ENCODE assay signal across 8 cellular contexts in genomic region chr3:49019941-49020334, GRCh38. TPM values are rescaled to one million over a fixed set of nuclear protein-coding genes. Genes with fewer than 3 reads are reported as not detected.
DNase-seq lines count a peak whose midpoint lies in the region; ATAC-seq and TF ChIP-seq lines count a peak whose summit lies in the region.

No MANE protein-coding gene starts in this region.

- peaks cover 63% of the 10 kb centered on the region for H3K4me1 ChIP-seq in DND-41 (ENCODE audit: insufficient read depth, low read length)
- peaks cover 22 to 23% of the 10 kb centered on the region in 2 donors for H3K4me1 ChIP-seq in neuronal stem cell (ENCODE audit: control insufficient read depth in 2 of 2, insufficient read depth in 1 of 2, low read depth in 1 of 2, low read length in 2 of 2)

- H2AFZ ChIP-seq in DND-41 (ENCODE audit: low read depth, low read length) (peak overlapping the region; percentile 80; the same call in 1 of the 2 replicates), neuronal stem cell (ENCODE audit: low read length) (no peak overlapping the region)

- peaks cover 36% of the 10 kb centered on the region for H4K20me1 ChIP-seq in DND-41 (ENCODE audit: insufficient read depth, low read length)

- peak overlapping the region; percentile 51 to 94; a peak in 3 of 4 replicates for H3K4me3 ChIP-seq in DND-41 (ENCODE audit: low read depth in 1 of 2, low read length in 2 of 2)
- peak overlapping the region in 56 of 59 donors; percentile 73 to 100 (median 98) for H3K4me3 ChIP-seq in dorsolateral prefrontal cortex
- peak overlapping the region; percentile 92 to 97 for H3K4me3 ChIP-seq in neuronal stem cell (ENCODE audit: low read length in 2 of 2)

- H3K9me3 ChIP-seq in DND-41 (ENCODE audit: insufficient read depth, low read length, severe bottlenecking) = no peaks in the 10 kb centered on the region
- H3K9me3 ChIP-seq in neuronal stem cell (replicated peaks in 1 of 2; ENCODE audit: control insufficient read depth in 2 of 2, insufficient read depth in 1 of 2, low read depth in 1 of 2, low read length in 2 of 2) = no peaks in the 10 kb centered on the region

- TF ChIP-seq POLR2A in erythroblast (IDR thresholded peaks at IDR 0.05; ENCODE audit: low read length) = no peak

- H2BK15ac ChIP-seq in neuronal stem cell (ENCODE audit: low read length) = no peak overlapping the region

- no peak for DNase-seq in DND-41
- DNase-seq in MV-4-11 (lab: John Stamatoyannopoulos, UW) = peak; percentile 67
- no peak for DNase-seq in dorsolateral prefrontal cortex
- no peak for DNase-seq in neuronal stem cell (ENCODE audit: low spot score)
- no peak for DNase-seq in stimulated activated CD4-positive, alpha-beta T cell treated with anti-CD3 and anti-CD28 coated beads, Interleukin-12 subunit alpha, Interleukin-12 subunit beta, amount 100 ng/mL, for 4 hours
- DNase-seq in HEK293T (ENCODE audit: extremely low spot score) = no peak
- DNase-seq in erythroblast (lab: John Stamatoyannopoulos, UW) = no peak

- intact Hi-C loops in dorsolateral prefrontal cortex (cut with DNase I) = loop anchor here (2.0 to 10.0 kb wide), 5 partner anchors 29 to 395 kb away; partner anchors contain the start of genes QRICH1 (in 2 of the 2), P4HTM (in 1 of the 2), PRKAR2A (in 1 of the 2) and RHOA (in 1 of the 2)

- peak overlapping the region; percentile 99 for H3K27ac ChIP-seq in DND-41 (ENCODE audit: low read length)
- H3K27ac ChIP-seq in dorsolateral prefrontal cortex = peak overlapping the region in 44 of 59 donors; percentile 89 to 99 (median 98)
- H3K27ac ChIP-seq in neuronal stem cell (replicated peaks; ENCODE audit: low read length) = no peak overlapping the region

- peaks cover 48% of the 10 kb centered on the region for H3K79me2 ChIP-seq in DND-41 (ENCODE audit: insufficient read depth, low read length)

- H3K14ac ChIP-seq in neuronal stem cell (ENCODE audit: low read length) = no peak overlapping the region

- no peak overlapping the region for H2BK5ac ChIP-seq in neuronal stem cell (ENCODE audit: low read length)

- H3K36me3 ChIP-seq in DND-41 (ENCODE audit: insufficient read depth, low read length) = peaks cover 48% of the 10 kb centered on the region
- peaks cover 36 to 48% of the 10 kb centered on the region in 2 donors for H3K36me3 ChIP-seq in neuronal stem cell (replicated peaks in 1 of 2; ENCODE audit: control insufficient read depth in 2 of 2, insufficient read depth in 2 of 2, low read length in 2 of 2)

- H3K4me2 ChIP-seq in DND-41 (ENCODE audit: insufficient read depth, low read length) (peak overlapping the region; percentile 95), neuronal stem cell (ENCODE audit: insufficient read depth, low read length, poor library complexity, severe bottlenecking) (peak overlapping the region; percentile 89)

- no peak for ATAC-seq in DND-41 (ENCODE audit: insufficient read depth, low read depth)
- no peak for ATAC-seq in HG03520 (IDR thresholded peaks at IDR 0.05; ENCODE audit: unreplicated experiment)

- H3K23ac ChIP-seq in neuronal stem cell (ENCODE audit: low read depth, low read length, poor library complexity) = peak overlapping the region; percentile 75

- H2AK5ac ChIP-seq in neuronal stem cell (ENCODE audit: low read depth, low read length) = no peak overlapping the region

- peak overlapping the region; percentile 56 for H2BK120ac ChIP-seq in neuronal stem cell (ENCODE audit: low read depth, low read length)

- H3K18ac ChIP-seq in neuronal stem cell (ENCODE audit: low read length) = no peak overlapping the region

- CTCF ChIA-PET in HEK293T (lab: Yijun Ruan, JAX) = interaction anchor here (1.9 kb wide), 1 partner anchor 13 kb away, joined by 8 read pairs; the partner anchor contains the start of gene WDR6

- WGBS in neuronal stem cell (ENCODE audit: extremely low coverage in 2 of 2, insufficient read length in 2 of 2, insufficient replicate concordance in 1 of 2), 2 donors = no CpG with 5 or more reads among the region's 12 CpGs

- no peak overlapping the region for H3K4ac ChIP-seq in neuronal stem cell (ENCODE audit: low read length)

- H3K9ac ChIP-seq in DND-41 (ENCODE audit: low read depth, low read length) (peak overlapping the region; percentile 96), neuronal stem cell (ENCODE audit: low read depth, low read length, poor library complexity) (peak overlapping the region; percentile 86)

- TF ChIP-seq CTCF in DND-41 (IDR thresholded peaks at IDR 0.05; ENCODE audit: borderline replicate concordance, extremely low read depth, low read length, poor library complexity, severe bottlenecking) (no peak), dorsolateral prefrontal cortex (IDR thresholded peaks at IDR 0.05 in 54 of 56, conservative IDR thresholded peaks at IDR 0.05 in 2 of 56; ENCODE audit: low read depth in 1 of 56, partially characterized antibody in 56 of 56) (no peak)

- no peak overlapping the region for H2BK12ac ChIP-seq in neuronal stem cell (ENCODE audit: low read length)

- POLR2A ChIA-PET in HEK293T (lab: Yijun Ruan, JAX) = interaction anchor here (0.8 to 9.9 kb wide), 6 partner anchors 9 to 74 kb away, joined by 5 to 204 read pairs (median 42); partner anchors contain the start of genes IMPDH2, P4HTM, QRICH1 and WDR6

- H3K79me1 ChIP-seq in neuronal stem cell (ENCODE audit: low read depth, low read length) = peaks cover 19% of the 10 kb centered on the region

- H4K91ac ChIP-seq in neuronal stem cell (ENCODE audit: low read depth, low read length, poor library complexity) = no peak overlapping the region

- H3K27me3 ChIP-seq in DND-41 (ENCODE audit: insufficient read depth, low read length, poor library complexity) (no peaks in the 10 kb centered on the region), dorsolateral prefrontal cortex (no peaks in the 10 kb centered on the region), neuronal stem cell (ENCODE audit: control insufficient read depth in 3 of 3, insufficient read depth in 3 of 3, low read depth in 1 of 3, low read length in 3 of 3) (no peaks in the 10 kb centered on the region)

- H4K8ac ChIP-seq in neuronal stem cell (ENCODE audit: low read depth, low read length) = no peak overlapping the region

TF ChIP-seq in HEK293T, 16 proteins besides CTCF, POLR2A, EP300 and RAD21:
- TF ChIP-seq SUZ12 (IDR thresholded peaks at IDR 0.05) = no peak
- no peak for TF ChIP-seq NFRKB (IDR thresholded peaks at IDR 0.05)
- TF ChIP-seq PKNOX1 (IDR thresholded peaks at IDR 0.05) = no peak
- TF ChIP-seq ZNF384 (IDR thresholded peaks at IDR 0.05) = no peak
- TF ChIP-seq SP1 (IDR thresholded peaks at IDR 0.05) = no peak
- TF ChIP-seq L3MBTL2 (conservative IDR thresholded peaks at IDR 0.05) = no peak
- TF ChIP-seq ARNT (IDR thresholded peaks at IDR 0.05) = no peak
- no peak; the same call in 1 of the 2 replicates for TF ChIP-seq HDGF (IDR thresholded peaks at IDR 0.05; ENCODE audit: borderline replicate concordance)
- TF ChIP-seq FOXM1 (IDR thresholded peaks at IDR 0.05; ENCODE audit: borderline replicate concordance) = no peak
- no peak for TF ChIP-seq TARDBP (IDR thresholded peaks at IDR 0.05)
- no peak for TF ChIP-seq ELF4 (IDR thresholded peaks at IDR 0.05)
- TF ChIP-seq CTBP1 (IDR thresholded peaks at IDR 0.05; ENCODE audit: borderline replicate concordance) = no peak

RNA-seq across cellular contexts. Expression of gene DALRD3, which starts 1.6 kb away (rescaled TPM):
- total RNA-seq in dorsolateral prefrontal cortex = 10 to 100 TPM; 12.8 to 34.8 (median 24.4) TPM
- polyA plus RNA-seq in neuronal stem cell (2013, experiment 1 of 2) = 39.9 TPM
- 41.4 TPM for polyA plus RNA-seq in neuronal stem cell (2013, experiment 2 of 2)

RNA-seq across cellular contexts. Expression of gene NDUFAF3, which starts 2.0 kb away (rescaled TPM):
- total RNA-seq in dorsolateral prefrontal cortex = 100 to 1,000 TPM in 8 of 120 experiments, 10 to 100 TPM in 112; 57.3 to 129 (median 81.1) TPM
- 57.2 TPM for polyA plus RNA-seq in neuronal stem cell (2013, experiment 1 of 2)
- polyA plus RNA-seq in neuronal stem cell (2013, experiment 2 of 2) = 56.0 TPM

RNA-seq across cellular contexts. Expression of gene IMPDH2, which starts 9.3 kb away (rescaled TPM):
- total RNA-seq in dorsolateral prefrontal cortex = 10 to 100 TPM; 36.9 to 82.7 (median 56.0) TPM
- polyA plus RNA-seq in neuronal stem cell (2013, experiment 1 of 2) = 290 TPM
- 282 TPM for polyA plus RNA-seq in neuronal stem cell (2013, experiment 2 of 2)

RNA-seq across cellular contexts. Expression of gene WDR6, which starts 12.7 kb away (rescaled TPM):
- total RNA-seq in dorsolateral prefrontal cortex = 100 to 1,000 TPM in 89 of 120 experiments, 10 to 100 TPM in 31; 60.3 to 190 (median 117) TPM
- polyA plus RNA-seq in neuronal stem cell (2013, experiment 1 of 2) = 80.4 TPM
- polyA plus RNA-seq in neuronal stem cell (2013, experiment 2 of 2) = 80.3 TPM

RNA-seq across cellular contexts. Expression of gene P4HTM, which starts 29.9 kb away (rescaled TPM):
- 100 to 1,000 TPM in 117 of 120 experiments, 10 to 100 TPM in 3; 91.4 to 175 (median 129) TPM for total RNA-seq in dorsolateral prefrontal cortex
- 29.0 TPM for polyA plus RNA-seq in neuronal stem cell (2013, experiment 1 of 2)
- polyA plus RNA-seq in neuronal stem cell (2013, experiment 2 of 2) = 25.5 TPM
